ENCODE assay signal across 8 cellular contexts in genomic region chr11:63537293-63538101, GRCh38. TPM values are rescaled to one million over a fixed set of nuclear protein-coding genes. Genes with fewer than 3 reads are reported as not detected.
A peak's percentile ranks its signal among the peaks of the same experiment; 100 is the strongest.
DNase-seq lines count a peak whose midpoint lies in the region; ATAC-seq and TF ChIP-seq lines count a peak whose summit lies in the region.

No MANE protein-coding gene starts in this region.

- H3K36me3 Mint-ChIP-seq in activated naive CD4-positive, alpha-beta T cell treated with anti-CD3 and anti-CD28 coated beads, Interleukin-2, amount 10 ng/mL, durations not matched to agents 7 days and 5 days = peaks cover 21% of the 10 kb centered on the region
- H3K36me3 Mint-ChIP-seq in activated naive CD4-positive, alpha-beta T cell treated with anti-CD3 and anti-CD28 coated beads, Interleukin-2, amount 50 U/mL, for 72 hours = no peaks in the 10 kb centered on the region

- CTCF ChIA-PET in activated naive CD4-positive, alpha-beta T cell treated with anti-CD3 and anti-CD28 coated beads, Interleukin-2, amount 10 ng/mL, durations not matched to agents 7 days and 5 days (lab: Charles Lee) = interaction anchor here (0.8 to 2.5 kb wide), 13 partner anchors 14 to 514 kb away, joined by 3 to 15 read pairs (median 4); no protein-coding TSS in a partner anchor

- intact Hi-C loops in Right ventricle myocardium inferior (cut with DNase I) (loop anchor here (2.0 kb wide), 1 partner anchor 29 kb away; no protein-coding TSS in a partner anchor), psoas muscle (cut with DNase I) (loop anchor here in 1 of 2 donors (2.0 kb wide), 1 partner anchor 37 kb away; no protein-coding TSS in a partner anchor)

- peak; percentile 23 for DNase-seq in activated naive CD4-positive, alpha-beta T cell treated with anti-CD3 and anti-CD28 coated beads, Interleukin-2, amount 10 ng/mL, durations not matched to agents 7 days and 5 days
- no peak for DNase-seq in activated naive CD4-positive, alpha-beta T cell treated with anti-CD3 and anti-CD28 coated beads, Interleukin-2, amount 50 U/mL, for 16 hours
- no peak for DNase-seq in activated naive CD4-positive, alpha-beta T cell treated with anti-CD3 and anti-CD28 coated beads, Interleukin-2, amount 50 U/mL, for 72 hours (ENCODE audit: low spot score in 2 of 2)
- no peak for DNase-seq in Right ventricle myocardium inferior (ENCODE audit: missing footprints)
- DNase-seq in psoas muscle = peak; percentile 63 to 79
- DNase-seq in HK-2 (ENCODE audit: unreplicated experiment) = no peak
- no peak for DNase-seq in NCI-H2227 treated with DMSO at 0.1 percent for 48 hours (lab: John Stamatoyannopoulos, UW)

- H3K27me3 ChIP-seq in psoas muscle (ENCODE audit: insufficient read depth in 3 of 3, low read length in 2 of 3) = no peaks in the 10 kb centered on the region

- peaks cover 69% of the 10 kb centered on the region for H3K4me1 Mint-ChIP-seq in activated naive CD4-positive, alpha-beta T cell treated with anti-CD3 and anti-CD28 coated beads, Interleukin-2, amount 10 ng/mL, durations not matched to agents 7 days and 5 days

- peaks cover 19% of the 10 kb centered on the region for H3K4me1 ChIP-seq in psoas muscle

- H3K27ac ChIP-seq in psoas muscle = peak overlapping the region; percentile 79

- peak overlapping the region; percentile 66 for H3K4me3 ChIP-seq in psoas muscle

- no peaks in the 10 kb centered on the region for H3K9me3 Mint-ChIP-seq in activated naive CD4-positive, alpha-beta T cell treated with anti-CD3 and anti-CD28 coated beads, Interleukin-2, amount 10 ng/mL, durations not matched to agents 7 days and 5 days
- H3K9me3 Mint-ChIP-seq in activated naive CD4-positive, alpha-beta T cell treated with anti-CD3 and anti-CD28 coated beads, Interleukin-2, amount 50 U/mL, for 72 hours = no peaks in the 10 kb centered on the region

- H3K4me3 Mint-ChIP-seq in activated naive CD4-positive, alpha-beta T cell treated with anti-CD3 and anti-CD28 coated beads, Interleukin-2, amount 10 ng/mL, durations not matched to agents 7 days and 5 days = peak overlapping the region; percentile 82

- H3K36me3 ChIP-seq in psoas muscle (ENCODE audit: insufficient read depth in 1 of 2, low read depth in 1 of 2) = no peaks in the 10 kb centered on the region

- TF ChIP-seq CTCF in psoas muscle (IDR thresholded peaks at IDR 0.05) = no peak

- H3K27ac Mint-ChIP-seq in activated naive CD4-positive, alpha-beta T cell treated with anti-CD3 and anti-CD28 coated beads, Interleukin-2, amount 10 ng/mL, durations not matched to agents 7 days and 5 days = peak overlapping the region; percentile 87
- peak overlapping the region; percentile 92 to 98 for H3K27ac Mint-ChIP-seq in activated naive CD4-positive, alpha-beta T cell treated with anti-CD3 and anti-CD28 coated beads, Interleukin-2, amount 50 U/mL, for 72 hours

- no peaks in the 10 kb centered on the region for H3K9me3 ChIP-seq in psoas muscle

- WGBS in psoas muscle, 3 donors = 22 to 25% (median 24%) methylated on average over 8 of the region's 8 CpGs

- H3K27me3 Mint-ChIP-seq in activated naive CD4-positive, alpha-beta T cell treated with anti-CD3 and anti-CD28 coated beads, Interleukin-2, amount 10 ng/mL, durations not matched to agents 7 days and 5 days = no peaks in the 10 kb centered on the region

- peak; percentile 56 to 61 for ATAC-seq in activated naive CD4-positive, alpha-beta T cell treated with anti-CD3 and anti-CD28 coated beads, Interleukin-2, amount 50 U/mL, for 72 hours
- ATAC-seq in Right ventricle myocardium inferior (peak; percentile 87), psoas muscle (peak; percentile 79 to 95 (median 90)), GM18520 (IDR thresholded peaks at IDR 0.05; ENCODE audit: unreplicated experiment) (no peak)

RNA-seq across cellular contexts. Expression of gene PLAAT4, which starts 0.9 kb away (rescaled TPM):
- 10 to 100 TPM; 11.6 to 34.1 TPM for total RNA-seq in activated naive CD4-positive, alpha-beta T cell treated with anti-CD3 and anti-CD28 coated beads, Interleukin-2, amount 50 U/mL, for 72 hours
- total RNA-seq in Right ventricle myocardium inferior (36.1 TPM), psoas muscle (10 to 100 TPM in 1 of 4 donors, 1 to 10 TPM in 3; 6.9 to 12.2 (median 8.1) TPM)
- 10 to 100 TPM in 1 of 3 donors, 1 to 10 TPM in 2; 4.3 to 12.2 (median 9.7) TPM for polyA plus RNA-seq in psoas muscle

RNA-seq across cellular contexts. Expression of gene PLAAT2, which starts 25.7 kb away (rescaled TPM):
- not detected for total RNA-seq in activated naive CD4-positive, alpha-beta T cell treated with anti-CD3 and anti-CD28 coated beads, Interleukin-2, amount 50 U/mL, for 72 hours
- 0.92 TPM for total RNA-seq in Right ventricle myocardium inferior
- not detected for total RNA-seq in psoas muscle
- polyA plus RNA-seq in psoas muscle = under 1 TPM in 1 of 3 donors, not detected in 2; 0.16 TPM

RNA-seq across cellular contexts. Expression of gene LGALS12, which starts 31.6 kb away (rescaled TPM):
- total RNA-seq in activated naive CD4-positive, alpha-beta T cell treated with anti-CD3 and anti-CD28 coated beads, Interleukin-2, amount 50 U/mL, for 72 hours = not detected
- total RNA-seq in Right ventricle myocardium inferior (2.6 TPM), psoas muscle (under 1 TPM in 3 of 4 donors, not detected in 1; 0.16 to 0.54 (median 0.42) TPM)
- polyA plus RNA-seq in psoas muscle = 1 to 10 TPM in 1 of 3 donors, under 1 TPM in 2; 0.22 to 2.0 (median 0.53) TPM

RNA-seq across cellular contexts. Expression of gene PLAAT5, which starts 46.5 kb away (rescaled TPM):
- not detected for total RNA-seq in activated naive CD4-positive, alpha-beta T cell treated with anti-CD3 and anti-CD28 coated beads, Interleukin-2, amount 50 U/mL, for 72 hours
- 4.8 TPM for total RNA-seq in Right ventricle myocardium inferior
- total RNA-seq in psoas muscle = under 1 TPM; 0.11 to 0.59 (median 0.44) TPM
- polyA plus RNA-seq in psoas muscle = under 1 TPM; 0.14 to 0.33 (median 0.30) TPM

Comparison
In these comparisons a context has a peak if more than half of its experiments do, and no peak if none do; other contexts are left out.
1. DNase-seq: peak in activated naive CD4-positive, alpha-beta T cell treated with anti-CD3 and anti-CD28 coated beads, Interleukin-2, amount 10 ng/mL, durations not matched to agents 7 days and 5 days (single experiment) and psoas muscle (2 of 2); none in activated naive CD4-positive, alpha-beta T cell treated with anti-CD3 and anti-CD28 coated beads, Interleukin-2, amount 50 U/mL, for 16 hours (single experiment), activated naive CD4-positive, alpha-beta T cell treated with anti-CD3 and anti-CD28 coated beads, Interleukin-2, amount 50 U/mL, for 72 hours (0 of 2), Right ventricle myocardium inferior (single experiment), HK-2 (single experiment) and NCI-H2227 treated with DMSO at 0.1 percent for 48 hours (single experiment).